1 cellular context compared by ENCODE assay signal in the genomic region with DNA sequence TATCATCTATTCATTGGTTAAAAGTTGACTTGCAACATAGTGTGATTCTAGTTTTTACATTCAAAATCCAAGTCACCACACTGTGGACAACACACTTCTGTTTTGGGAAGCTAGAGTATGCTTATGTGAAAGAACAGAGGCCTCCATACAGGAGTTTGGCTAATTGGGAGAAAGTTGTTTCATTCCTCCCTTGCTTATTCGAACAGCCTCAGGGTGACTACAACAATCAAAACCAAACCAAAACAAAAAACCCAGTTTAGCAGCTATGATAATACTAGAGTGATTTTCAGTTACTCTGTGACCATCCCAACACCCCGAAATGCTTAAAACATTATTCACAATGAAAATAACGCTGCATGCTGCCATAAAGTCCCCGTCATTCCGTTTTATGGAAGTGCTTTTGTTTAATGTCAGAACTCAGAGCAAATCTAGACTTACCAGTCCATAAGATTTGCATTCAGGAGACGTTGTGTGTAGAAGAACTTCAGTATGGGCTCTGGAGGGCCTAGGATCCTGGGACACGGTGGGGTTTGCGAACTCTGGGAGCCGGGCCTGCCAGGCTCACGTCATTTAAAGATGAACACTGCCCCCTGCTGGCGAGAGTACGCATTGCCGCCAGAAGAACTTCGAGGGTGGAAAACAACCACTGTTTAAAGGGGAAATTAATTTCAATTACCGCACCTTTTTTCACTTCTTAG.
TF ChIP-seq lines count a peak whose summit lies in the region.

No MANE protein-coding gene starts in this region.

TF ChIP-seq in HepG2, 621 proteins besides CTCF, POLR2A, EP300 and RAD21 (continued from another document and continues in another):
- TF ChIP-seq, protein P1, sequence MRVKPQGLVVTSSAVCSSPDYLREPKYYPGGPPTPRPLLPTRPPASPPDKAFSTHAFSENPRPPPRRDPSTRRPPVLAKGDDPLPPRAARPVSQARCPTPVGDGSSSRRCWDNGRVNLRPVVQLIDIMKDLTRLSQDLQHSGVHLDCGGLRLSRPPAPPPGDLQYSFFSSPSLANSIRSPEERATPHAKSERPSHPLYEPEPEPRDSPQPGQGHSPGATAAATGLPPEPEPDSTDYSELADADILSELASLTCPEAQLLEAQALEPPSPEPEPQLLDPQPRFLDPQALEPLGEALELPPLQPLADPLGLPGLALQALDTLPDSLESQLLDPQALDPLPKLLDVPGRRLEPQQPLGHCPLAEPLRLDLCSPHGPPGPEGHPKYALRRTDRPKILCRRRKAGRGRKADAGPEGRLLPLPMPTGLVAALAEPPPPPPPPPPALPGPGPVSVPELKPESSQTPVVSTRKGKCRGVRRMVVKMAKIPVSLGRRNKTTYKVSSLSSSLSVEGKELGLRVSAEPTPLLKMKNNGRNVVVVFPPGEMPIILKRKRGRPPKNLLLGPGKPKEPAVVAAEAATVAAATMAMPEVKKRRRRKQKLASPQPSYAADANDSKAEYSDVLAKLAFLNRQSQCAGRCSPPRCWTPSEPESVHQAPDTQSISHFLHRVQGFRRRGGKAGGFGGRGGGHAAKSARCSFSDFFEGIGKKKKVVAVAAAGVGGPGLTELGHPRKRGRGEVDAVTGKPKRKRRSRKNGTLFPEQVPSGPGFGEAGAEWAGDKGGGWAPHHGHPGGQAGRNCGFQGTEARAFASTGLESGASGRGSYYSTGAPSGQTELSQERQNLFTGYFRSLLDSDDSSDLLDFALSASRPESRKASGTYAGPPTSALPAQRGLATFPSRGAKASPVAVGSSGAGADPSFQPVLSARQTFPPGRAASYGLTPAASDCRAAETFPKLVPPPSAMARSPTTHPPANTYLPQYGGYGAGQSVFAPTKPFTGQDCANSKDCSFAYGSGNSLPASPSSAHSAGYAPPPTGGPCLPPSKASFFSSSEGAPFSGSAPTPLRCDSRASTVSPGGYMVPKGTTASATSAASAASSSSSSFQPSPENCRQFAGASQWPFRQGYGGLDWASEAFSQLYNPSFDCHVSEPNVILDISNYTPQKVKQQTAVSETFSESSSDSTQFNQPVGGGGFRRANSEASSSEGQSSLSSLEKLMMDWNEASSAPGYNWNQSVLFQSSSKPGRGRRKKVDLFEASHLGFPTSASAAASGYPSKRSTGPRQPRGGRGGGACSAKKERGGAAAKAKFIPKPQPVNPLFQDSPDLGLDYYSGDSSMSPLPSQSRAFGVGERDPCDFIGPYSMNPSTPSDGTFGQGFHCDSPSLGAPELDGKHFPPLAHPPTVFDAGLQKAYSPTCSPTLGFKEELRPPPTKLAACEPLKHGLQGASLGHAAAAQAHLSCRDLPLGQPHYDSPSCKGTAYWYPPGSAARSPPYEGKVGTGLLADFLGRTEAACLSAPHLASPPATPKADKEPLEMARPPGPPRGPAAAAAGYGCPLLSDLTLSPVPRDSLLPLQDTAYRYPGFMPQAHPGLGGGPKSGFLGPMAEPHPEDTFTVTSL (CRISPR knock-in tag; IDR thresholded peaks at IDR 0.05; ENCODE audit: borderline replicate concordance), result no peak
- no peak for TF ChIP-seq ZNF207 (IDR thresholded peaks at IDR 0.05; ENCODE audit: borderline replicate concordance)
- no peak for TF ChIP-seq ZNF326 (CRISPR knock-in tag; IDR thresholded peaks at IDR 0.05; ENCODE audit: borderline replicate concordance)
- TF ChIP-seq ZFX (CRISPR knock-in tag; IDR thresholded peaks at IDR 0.05; ENCODE audit: low read depth), result peak; percentile 68; the same call in 1 of the 2 replicates
- TF ChIP-seq ZBTB20 (CRISPR knock-in tag; IDR thresholded peaks at IDR 0.05; ENCODE audit: borderline replicate concordance, low read depth), result 0 out of 2 replicates have a peak, but pooled peaks have one; percentile 37
- TF ChIP-seq, protein P2, sequence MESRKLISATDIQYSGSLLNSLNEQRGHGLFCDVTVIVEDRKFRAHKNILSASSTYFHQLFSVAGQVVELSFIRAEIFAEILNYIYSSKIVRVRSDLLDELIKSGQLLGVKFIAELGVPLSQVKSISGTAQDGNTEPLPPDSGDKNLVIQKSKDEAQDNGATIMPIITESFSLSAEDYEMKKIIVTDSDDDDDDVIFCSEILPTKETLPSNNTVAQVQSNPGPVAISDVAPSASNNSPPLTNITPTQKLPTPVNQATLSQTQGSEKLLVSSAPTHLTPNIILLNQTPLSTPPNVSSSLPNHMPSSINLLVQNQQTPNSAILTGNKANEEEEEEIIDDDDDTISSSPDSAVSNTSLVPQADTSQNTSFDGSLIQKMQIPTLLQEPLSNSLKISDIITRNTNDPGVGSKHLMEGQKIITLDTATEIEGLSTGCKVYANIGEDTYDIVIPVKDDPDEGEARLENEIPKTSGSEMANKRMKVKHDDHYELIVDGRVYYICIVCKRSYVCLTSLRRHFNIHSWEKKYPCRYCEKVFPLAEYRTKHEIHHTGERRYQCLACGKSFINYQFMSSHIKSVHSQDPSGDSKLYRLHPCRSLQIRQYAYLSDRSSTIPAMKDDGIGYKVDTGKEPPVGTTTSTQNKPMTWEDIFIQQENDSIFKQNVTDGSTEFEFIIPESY (CRISPR knock-in tag; IDR thresholded peaks at IDR 0.05), result no peak
- no peak for TF ChIP-seq HOXD1 (CRISPR knock-in tag; IDR thresholded peaks at IDR 0.05)
- 0 out of 2 replicates have a peak, but pooled peaks have one; percentile 15 for TF ChIP-seq FOXJ3 (CRISPR knock-in tag; IDR thresholded peaks at IDR 0.05; ENCODE audit: borderline replicate concordance)
- TF ChIP-seq KDM3A (CRISPR knock-in tag; IDR thresholded peaks at IDR 0.05; ENCODE audit: low read depth), result 0 out of 2 replicates have a peak, but pooled peaks have one; percentile 10
- TF ChIP-seq ZNF556 (CRISPR knock-in tag; IDR thresholded peaks at IDR 0.05; ENCODE audit: borderline replicate concordance), result no peak
- TF ChIP-seq ADNP (CRISPR knock-in tag; IDR thresholded peaks at IDR 0.05), result no peak
- no peak for TF ChIP-seq ZNF780A (CRISPR knock-in tag; IDR thresholded peaks at IDR 0.05)
- TF ChIP-seq BORCS8-MEF2B (CRISPR knock-in tag; IDR thresholded peaks at IDR 0.05), result peak; percentile 32; the same call in 1 of the 2 replicates
- TF ChIP-seq, protein P3, sequence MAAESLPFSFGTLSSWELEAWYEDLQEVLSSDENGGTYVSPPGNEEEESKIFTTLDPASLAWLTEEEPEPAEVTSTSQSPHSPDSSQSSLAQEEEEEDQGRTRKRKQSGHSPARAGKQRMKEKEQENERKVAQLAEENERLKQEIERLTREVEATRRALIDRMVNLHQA (CRISPR knock-in tag; IDR thresholded peaks at IDR 0.05), result no peak
- no peak for TF ChIP-seq ZNF34 (CRISPR knock-in tag; IDR thresholded peaks at IDR 0.05; ENCODE audit: borderline replicate concordance)
- peak; percentile 41; the same call in 1 of the 2 replicates for TF ChIP-seq ZMYM4 (CRISPR knock-in tag; IDR thresholded peaks at IDR 0.05)
- TF ChIP-seq, protein P4, sequence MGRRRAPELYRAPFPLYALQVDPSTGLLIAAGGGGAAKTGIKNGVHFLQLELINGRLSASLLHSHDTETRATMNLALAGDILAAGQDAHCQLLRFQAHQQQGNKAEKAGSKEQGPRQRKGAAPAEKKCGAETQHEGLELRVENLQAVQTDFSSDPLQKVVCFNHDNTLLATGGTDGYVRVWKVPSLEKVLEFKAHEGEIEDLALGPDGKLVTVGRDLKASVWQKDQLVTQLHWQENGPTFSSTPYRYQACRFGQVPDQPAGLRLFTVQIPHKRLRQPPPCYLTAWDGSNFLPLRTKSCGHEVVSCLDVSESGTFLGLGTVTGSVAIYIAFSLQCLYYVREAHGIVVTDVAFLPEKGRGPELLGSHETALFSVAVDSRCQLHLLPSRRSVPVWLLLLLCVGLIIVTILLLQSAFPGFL (CRISPR knock-in tag; IDR thresholded peaks at IDR 0.05), result no peak
- TF ChIP-seq ZNF549 (CRISPR knock-in tag; IDR thresholded peaks at IDR 0.05), result no peak
- TF ChIP-seq, protein P5, sequence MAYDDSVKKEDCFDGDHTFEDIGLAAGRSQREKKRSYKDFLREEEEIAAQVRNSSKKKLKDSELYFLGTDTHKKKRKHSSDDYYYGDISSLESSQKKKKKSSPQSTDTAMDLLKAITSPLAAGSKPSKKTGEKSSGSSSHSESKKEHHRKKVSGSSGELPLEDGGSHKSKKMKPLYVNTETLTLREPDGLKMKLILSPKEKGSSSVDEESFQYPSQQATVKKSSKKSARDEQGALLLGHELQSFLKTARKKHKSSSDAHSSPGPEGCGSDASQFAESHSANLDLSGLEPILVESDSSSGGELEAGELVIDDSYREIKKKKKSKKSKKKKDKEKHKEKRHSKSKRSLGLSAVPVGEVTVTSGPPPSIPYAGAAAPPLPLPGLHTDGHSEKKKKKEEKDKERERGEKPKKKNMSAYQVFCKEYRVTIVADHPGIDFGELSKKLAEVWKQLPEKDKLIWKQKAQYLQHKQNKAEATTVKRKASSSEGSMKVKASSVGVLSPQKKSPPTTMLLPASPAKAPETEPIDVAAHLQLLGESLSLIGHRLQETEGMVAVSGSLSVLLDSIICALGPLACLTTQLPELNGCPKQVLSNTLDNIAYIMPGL (CRISPR knock-in tag; IDR thresholded peaks at IDR 0.05; ENCODE audit: borderline replicate concordance in 1 of 2, low read depth in 1 of 2), result 0 out of 4 replicates have a peak, but pooled peaks of 1 of the 2 experiments have one; percentile 38
- TF ChIP-seq NFATC3 (CRISPR knock-in tag; IDR thresholded peaks at IDR 0.05), result no peak
- TF ChIP-seq, protein P6, sequence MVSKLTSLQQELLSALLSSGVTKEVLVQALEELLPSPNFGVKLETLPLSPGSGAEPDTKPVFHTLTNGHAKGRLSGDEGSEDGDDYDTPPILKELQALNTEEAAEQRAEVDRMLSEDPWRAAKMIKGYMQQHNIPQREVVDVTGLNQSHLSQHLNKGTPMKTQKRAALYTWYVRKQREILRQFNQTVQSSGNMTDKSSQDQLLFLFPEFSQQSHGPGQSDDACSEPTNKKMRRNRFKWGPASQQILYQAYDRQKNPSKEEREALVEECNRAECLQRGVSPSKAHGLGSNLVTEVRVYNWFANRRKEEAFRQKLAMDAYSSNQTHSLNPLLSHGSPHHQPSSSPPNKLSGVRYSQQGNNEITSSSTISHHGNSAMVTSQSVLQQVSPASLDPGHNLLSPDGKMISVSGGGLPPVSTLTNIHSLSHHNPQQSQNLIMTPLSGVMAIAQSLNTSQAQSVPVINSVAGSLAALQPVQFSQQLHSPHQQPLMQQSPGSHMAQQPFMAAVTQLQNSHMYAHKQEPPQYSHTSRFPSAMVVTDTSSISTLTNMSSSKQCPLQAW (CRISPR knock-in tag; IDR thresholded peaks at IDR 0.05), result 0 out of 2 replicates have a peak, but pooled peaks have one; percentile 22
- no peak for TF ChIP-seq BRD4 (CRISPR knock-in tag; IDR thresholded peaks at IDR 0.05)
- TF ChIP-seq TEAD3 (CRISPR knock-in tag; optimal IDR thresholded peaks at IDR 0.05; ENCODE audit: borderline replicate concordance), result peak; percentile 43
- TF ChIP-seq MTA3 (CRISPR knock-in tag; IDR thresholded peaks at IDR 0.05), result no peak
- no peak for TF ChIP-seq SMARCE1 (IDR thresholded peaks at IDR 0.05; ENCODE audit: borderline replicate concordance)
- TF ChIP-seq RXRA (CRISPR knock-in tag; IDR thresholded peaks at IDR 0.05), result no peak
- 0 out of 2 replicates have a peak, but pooled peaks have one; percentile 35 for TF ChIP-seq ZBTB38 (CRISPR knock-in tag; IDR thresholded peaks at IDR 0.05)
- TF ChIP-seq, protein P7, sequence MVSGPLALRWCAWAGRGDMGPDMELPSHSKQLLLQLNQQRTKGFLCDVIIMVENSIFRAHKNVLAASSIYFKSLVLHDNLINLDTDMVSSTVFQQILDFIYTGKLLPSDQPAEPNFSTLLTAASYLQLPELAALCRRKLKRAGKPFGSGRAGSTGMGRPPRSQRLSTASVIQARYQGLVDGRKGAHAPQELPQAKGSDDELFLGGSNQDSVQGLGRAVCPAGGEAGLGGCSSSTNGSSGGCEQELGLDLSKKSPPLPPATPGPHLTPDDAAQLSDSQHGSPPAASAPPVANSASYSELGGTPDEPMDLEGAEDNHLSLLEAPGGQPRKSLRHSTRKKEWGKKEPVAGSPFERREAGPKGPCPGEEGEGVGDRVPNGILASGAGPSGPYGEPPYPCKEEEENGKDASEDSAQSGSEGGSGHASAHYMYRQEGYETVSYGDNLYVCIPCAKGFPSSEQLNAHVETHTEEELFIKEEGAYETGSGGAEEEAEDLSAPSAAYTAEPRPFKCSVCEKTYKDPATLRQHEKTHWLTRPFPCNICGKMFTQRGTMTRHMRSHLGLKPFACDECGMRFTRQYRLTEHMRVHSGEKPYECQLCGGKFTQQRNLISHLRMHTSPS (CRISPR knock-in tag; IDR thresholded peaks at IDR 0.05; ENCODE audit: low read depth), result no peak
- TF ChIP-seq ZFP36 (IDR thresholded peaks at IDR 0.05; ENCODE audit: borderline replicate concordance, low read depth, low read length, partially characterized antibody), result no peak
- 0 out of 2 replicates have a peak, but pooled peaks have one; percentile 70 for TF ChIP-seq ZNF766 (CRISPR knock-in tag; IDR thresholded peaks at IDR 0.05; ENCODE audit: borderline replicate concordance)
- TF ChIP-seq, protein P8, sequence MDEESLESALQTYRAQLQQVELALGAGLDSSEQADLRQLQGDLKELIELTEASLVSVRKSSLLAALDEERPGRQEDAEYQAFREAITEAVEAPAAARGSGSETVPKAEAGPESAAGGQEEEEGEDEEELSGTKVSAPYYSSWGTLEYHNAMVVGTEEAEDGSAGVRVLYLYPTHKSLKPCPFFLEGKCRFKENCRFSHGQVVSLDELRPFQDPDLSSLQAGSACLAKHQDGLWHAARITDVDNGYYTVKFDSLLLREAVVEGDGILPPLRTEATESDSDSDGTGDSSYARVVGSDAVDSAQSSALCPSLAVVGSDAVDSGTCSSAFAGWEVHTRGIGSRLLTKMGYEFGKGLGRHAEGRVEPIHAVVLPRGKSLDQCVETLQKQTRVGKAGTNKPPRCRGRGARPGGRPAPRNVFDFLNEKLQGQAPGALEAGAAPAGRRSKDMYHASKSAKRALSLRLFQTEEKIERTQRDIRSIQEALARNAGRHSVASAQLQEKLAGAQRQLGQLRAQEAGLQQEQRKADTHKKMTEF (CRISPR knock-in tag; IDR thresholded peaks at IDR 0.05), result no peak
- TF ChIP-seq, protein P9, sequence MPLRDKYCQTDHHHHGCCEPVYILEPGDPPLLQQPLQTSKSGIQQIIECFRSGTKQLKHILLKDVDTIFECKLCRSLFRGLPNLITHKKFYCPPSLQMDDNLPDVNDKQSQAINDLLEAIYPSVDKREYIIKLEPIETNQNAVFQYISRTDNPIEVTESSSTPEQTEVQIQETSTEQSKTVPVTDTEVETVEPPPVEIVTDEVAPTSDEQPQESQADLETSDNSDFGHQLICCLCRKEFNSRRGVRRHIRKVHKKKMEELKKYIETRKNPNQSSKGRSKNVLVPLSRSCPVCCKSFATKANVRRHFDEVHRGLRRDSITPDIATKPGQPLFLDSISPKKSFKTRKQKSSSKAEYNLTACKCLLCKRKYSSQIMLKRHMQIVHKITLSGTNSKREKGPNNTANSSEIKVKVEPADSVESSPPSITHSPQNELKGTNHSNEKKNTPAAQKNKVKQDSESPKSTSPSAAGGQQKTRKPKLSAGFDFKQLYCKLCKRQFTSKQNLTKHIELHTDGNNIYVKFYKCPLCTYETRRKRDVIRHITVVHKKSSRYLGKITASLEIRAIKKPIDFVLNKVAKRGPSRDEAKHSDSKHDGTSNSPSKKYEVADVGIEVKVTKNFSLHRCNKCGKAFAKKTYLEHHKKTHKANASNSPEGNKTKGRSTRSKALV (CRISPR knock-in tag; IDR thresholded peaks at IDR 0.05), result no peak
- TF ChIP-seq KLF11 (CRISPR knock-in tag; IDR thresholded peaks at IDR 0.05), result 0 out of 2 replicates have a peak, but pooled peaks have one; percentile 30
- no peak for TF ChIP-seq FOXM1 (CRISPR knock-in tag; IDR thresholded peaks at IDR 0.05)
- TF ChIP-seq HNRNPUL1 (IDR thresholded peaks at IDR 0.05; ENCODE audit: low read depth, low read length), result no peak
- 0 out of 2 replicates have a peak, but pooled peaks have one; percentile 32 for TF ChIP-seq ZNF614 (CRISPR knock-in tag; IDR thresholded peaks at IDR 0.05; ENCODE audit: borderline replicate concordance)
- no peak for TF ChIP-seq ZNF546 (CRISPR knock-in tag; conservative IDR thresholded peaks at IDR 0.05)
- TF ChIP-seq KMT2A (CRISPR knock-in tag; IDR thresholded peaks at IDR 0.05), result no peak
- no peak for TF ChIP-seq ZNF850 (CRISPR knock-in tag; conservative IDR thresholded peaks at IDR 0.05)
- TF ChIP-seq BRCA1 (CRISPR knock-in tag; IDR thresholded peaks at IDR 0.05), result no peak
- TF ChIP-seq ZFAT (CRISPR knock-in tag; conservative IDR thresholded peaks at IDR 0.05), result no peak
- no peak for TF ChIP-seq NONO (IDR thresholded peaks at IDR 0.05)
- peak; percentile 42; the same call in 1 of the 2 replicates for TF ChIP-seq NONO (CRISPR knock-in tag; conservative IDR thresholded peaks at IDR 0.05)
